In genomic region chr2:138964413-138964812, GRCh38 we compare ENCODE assay signal across 2 cellular contexts.
TF ChIP-seq lines count a peak whose summit lies in the region.

No MANE protein-coding gene starts in this region.

TF ChIP-seq in GM23338, 12 proteins besides CTCF, POLR2A, EP300 and RAD21:
- TF ChIP-seq CREB1 (CRISPR knock-in tag; IDR thresholded peaks at IDR 0.05; ENCODE audit: low read depth) (no peak), ZNF331 (CRISPR knock-in tag; IDR thresholded peaks at IDR 0.05; ENCODE audit: low read depth) (no peak), EZH2 (IDR thresholded peaks at IDR 0.05; ENCODE audit: low read depth, unreplicated experiment) (no peak), ZNF462 (CRISPR knock-in tag; IDR thresholded peaks at IDR 0.05) (no peak), REST (IDR thresholded peaks at IDR 0.05; ENCODE audit: unreplicated experiment) (no peak), JUNB (IDR thresholded peaks at IDR 0.05; ENCODE audit: unreplicated experiment) (no peak), ZNF114 (CRISPR knock-in tag; IDR thresholded peaks at IDR 0.05) (no peak), STAT1 (IDR thresholded peaks at IDR 0.05; ENCODE audit: unreplicated experiment) (no peak), NANOG (IDR thresholded peaks at IDR 0.05; ENCODE audit: borderline replicate concordance) (no peak), ETS1 (IDR thresholded peaks at IDR 0.05) (no peak), POLR2AphosphoS5 (IDR thresholded peaks at IDR 0.05; ENCODE audit: low read depth) (no peak), EZH2phosphoT487 (IDR thresholded peaks at IDR 0.05; ENCODE audit: unreplicated experiment) (no peak)

TF ChIP-seq in H1, 55 proteins besides CTCF, POLR2A, EP300 and RAD21:
- TF ChIP-seq KDM1A (IDR thresholded peaks at IDR 0.05; ENCODE audit: borderline replicate concordance, low read length) (no peak), SIN3A (conservative IDR thresholded peaks at IDR 0.05 in 1 of 2, IDR thresholded peaks at IDR 0.05 in 1 of 2; ENCODE audit: low read depth in 1 of 2, low read length in 2 of 2) (no peak)
